28 cellular contexts compared by ENCODE assay signal in genomic region chr3:149844073-149844472, GRCh38. TPM values are rescaled to one million over a fixed set of nuclear protein-coding genes. Genes with fewer than 3 reads are reported as not detected.
DNase-seq lines count a peak whose midpoint lies in the region; ATAC-seq, FAIRE-seq and TF ChIP-seq lines count a peak whose summit lies in the region.
"Had no signal": no experiment of that assay in that cellular context is flagged by ENCODE, and none has a peak within 500 bp of the region (broad histone marks: within the 10 kb centered on the region; RNA-seq: fewer than 3 reads in every experiment).

No MANE protein-coding gene starts in this region.

- WGBS in endodermal cell (ENCODE audit: insufficient coverage in 1 of 2, insufficient read length in 1 of 2), 2 experiments, result 92 to 94% methylated on average over 2 of the region's 2 CpGs
- 83% methylated on average over 2 of the region's 2 CpGs for WGBS in HepG2 (ENCODE audit: low lambda C conversion rate)

- in situ Hi-C loops in HepG2 (cut with HindIII; ENCODE audit: extremely low pct_ligation_motif_present, low pct_unique_long_range_greater_than_20kb) (no loop called here), KBM-7 (cut with MboI; ENCODE audit: low pct_unique_long_range_greater_than_20kb, low sequenced_read_pairs) (no loop called here)

- H3K27ac ChIP-seq in endodermal cell (ENCODE audit: low read depth, low read length) (no peak overlapping the region), HepG2 (ENCODE audit: extremely low read length, insufficient read depth, low read length) (peak overlapping the region; percentile 59)
- H3K27ac ChIP-seq: BLaER1, HL-60 had no signal

- no peaks in the 10 kb centered on the region; the same call in 1 of the 2 replicates for H4K20me1 ChIP-seq in HepG2 (ENCODE audit: insufficient read depth, low read length)

- H3K79me2 ChIP-seq in HepG2 (ENCODE audit: insufficient read depth, low read length), result peaks cover 60% of the 10 kb centered on the region

- intact Hi-C loops in HepG2 (cut with micrococcal nuclease; ENCODE audit: unreplicated experiment), result no loop called here

- CTCF ChIA-PET in HepG2 (lab: Yijun Ruan, JAX; ENCODE audit: low intra/inter-chr PET ratio, low total read pairs), result no interaction called here

- H3K4me1 Mint-ChIP-seq in endodermal cell, result no peaks in the 10 kb centered on the region
- H3K4me1 Mint-ChIP-seq in progenitor cell of endocrine pancreas (ENCODE audit: low read depth), result peaks cover 20% of the 10 kb centered on the region

- H3K9me3 ChIP-seq in endodermal cell (ENCODE audit: control insufficient read depth, low read length) (no peaks in the 10 kb centered on the region), HepG2 (ENCODE audit: low read length) (peaks cover 4% of the 10 kb centered on the region; the same call in 1 of the 2 replicates)

- TF ChIP-seq CTCF in endodermal cell (conservative IDR thresholded peaks at IDR 0.05), result no peak
- no peak for TF ChIP-seq CTCF in HepG2 (CRISPR knock-in tag; IDR thresholded peaks at IDR 0.05)
- no peak for TF ChIP-seq CTCF in progenitor cell of endocrine pancreas (IDR thresholded peaks at IDR 0.05; ENCODE audit: unreplicated experiment)

- no peak for ATAC-seq in HepG2
- no peak for ATAC-seq in GM21367 (IDR thresholded peaks at IDR 0.05; ENCODE audit: unreplicated experiment)
- ATAC-seq: HCT116 had no signal

- H3K36me3 ChIP-seq in endodermal cell (ENCODE audit: control insufficient read depth, insufficient read depth, low read length), result peaks cover 7% of the 10 kb centered on the region
- peaks cover 0 to under 1% of the 10 kb centered on the region in 2 experiments; a peak in 3 of 5 replicates for H3K36me3 ChIP-seq in HepG2 (replicated peaks in 1 of 2; ENCODE audit: control insufficient read depth in 1 of 2, insufficient read depth in 2 of 2, low read length in 2 of 2)

- H3K27me3 Mint-ChIP-seq in endodermal cell (ENCODE audit: insufficient read depth) (no peaks in the 10 kb centered on the region), progenitor cell of endocrine pancreas (no peaks in the 10 kb centered on the region)
- H3K27me3 Mint-ChIP-seq: CD4-positive, CD25-positive, alpha-beta regulatory T cell had no signal

- no peak for TF ChIP-seq POLR2A in HepG2 (IDR thresholded peaks at IDR 0.05; ENCODE audit: insufficient read depth in 1 of 2, low read depth in 2 of 2, low read length in 2 of 2)

- peaks cover 6% of the 10 kb centered on the region for H3K9me3 Mint-ChIP-seq in endodermal cell
- H3K9me3 Mint-ChIP-seq in progenitor cell of endocrine pancreas (ENCODE audit: low read depth), result peaks cover 6% of the 10 kb centered on the region

- H3K4me3 Mint-ChIP-seq in endodermal cell, result no peak overlapping the region
- no peak overlapping the region for H3K4me3 Mint-ChIP-seq in progenitor cell of endocrine pancreas (ENCODE audit: low read depth)
- H3K4me3 Mint-ChIP-seq: CD4-positive, CD25-positive, alpha-beta regulatory T cell had no signal

- H3K4me1 ChIP-seq in endodermal cell (ENCODE audit: control insufficient read depth, insufficient read depth, low read length) (no peaks in the 10 kb centered on the region), HepG2 (ENCODE audit: insufficient read depth, low read length) (peaks cover 60% of the 10 kb centered on the region)
- H3K4me1 ChIP-seq: BLaER1 had no signal

- peak overlapping the region; percentile 50 for H3K27ac Mint-ChIP-seq in endodermal cell
- peak overlapping the region; percentile 23 for H3K27ac Mint-ChIP-seq in progenitor cell of endocrine pancreas

- peak; percentile 21 for DNase-seq in GM04504 (ENCODE audit: low read depth)
- no peak for DNase-seq in endodermal cell
- no peak for DNase-seq in HepG2 (ENCODE audit: low spot score)
- no peak for DNase-seq in progenitor cell of endocrine pancreas (ENCODE audit: low spot score, unreplicated experiment)
- no peak for DNase-seq in NCI-H1417 (lab: John Stamatoyannopoulos, UW)
- DNase-seq in KBM-7, result no peak
- DNase-seq in NCI-H82 treated with DMSO at 0.1 percent for 48 hours (lab: John Stamatoyannopoulos, UW; ENCODE audit: unreplicated experiment), result no peak
- DNase-seq: CD4-positive, CD25-positive, alpha-beta regulatory T cell; Kasumi-1; MV-4-11; NCI-H1105 treated with DMSO at 0.1 percent for 48 hours; NCI-H2029; NCI-H446 treated with DMSO at 0.1 percent for 48 hours; NCI-H526; NCI-H82; Right ventricle myocardium superior; RPMI8226 had no signal

- no TSS peak for BruUV-seq in HepG2 (replicated peaks; lab: Mats Ljungman, UMichigan)

- H3K27me3 ChIP-seq in endodermal cell (ENCODE audit: control insufficient read depth, insufficient read depth, low read length, poor library complexity, severe bottlenecking) (no peaks in the 10 kb centered on the region), HepG2 (ENCODE audit: control insufficient read depth in 1 of 2, insufficient read depth in 2 of 2, low read length in 2 of 2) (no peaks in the 10 kb centered on the region)
- H3K27me3 ChIP-seq: BLaER1 had no signal

- H3K4me2 ChIP-seq in HepG2 (ENCODE audit: low read depth, low read length), result peak overlapping the region; percentile 26
- H3K4me2 ChIP-seq: BLaER1 had no signal

- FAIRE-seq in HepG2 (lab: Jason Lieb, UNC), result no peak
- FAIRE-seq: D721Med, GM12892 had no signal

- no peak overlapping the region for H2AFZ ChIP-seq in HepG2 (ENCODE audit: low read length)

- no peak for TF ChIP-seq RAD21 in HepG2 (CRISPR knock-in tag; IDR thresholded peaks at IDR 0.05)

- H3K9ac ChIP-seq in endodermal cell (ENCODE audit: extremely low read depth, low read length, poor library complexity, severe bottlenecking) (no peak overlapping the region), HepG2 (ENCODE audit: insufficient read depth, low read depth, low read length) (no peak overlapping the region)
- H3K9ac ChIP-seq: BLaER1 had no signal

- H3K4me3 ChIP-seq in endodermal cell (ENCODE audit: low read length) (no peak overlapping the region), HepG2 (replicated peaks in 1 of 3; ENCODE audit: insufficient read depth in 1 of 3, low read depth in 2 of 3, low read length in 3 of 3) (no peak overlapping the region)
- H3K4me3 ChIP-seq: BLaER1 had no signal

- POLR2A ChIA-PET in HepG2 (lab: Yijun Ruan, JAX), result no interaction called here

- no peak for TF ChIP-seq EP300 in HepG2 (IDR thresholded peaks at IDR 0.05; ENCODE audit: low read depth in 2 of 2, low read length in 2 of 2)
- no peak for TF ChIP-seq EP300 in HepG2 (CRISPR knock-in tag; IDR thresholded peaks at IDR 0.05; ENCODE audit: borderline replicate concordance)

- H3K36me3 Mint-ChIP-seq in endodermal cell (ENCODE audit: low read depth) (peaks cover 10% of the 10 kb centered on the region), progenitor cell of endocrine pancreas (ENCODE audit: insufficient read depth) (peaks cover 9% of the 10 kb centered on the region)

RNA-seq across cellular contexts. Expression of gene RNF13, which starts 31.1 kb away (rescaled TPM):
- total RNA-seq in endodermal cell (10 to 100 TPM; 21.3 to 32.7 TPM), HepG2 (2016; rRNA removed; fragmentation: Illumina TruSeq; extraction: Trizol) (28.1 and 46.0 TPM in 2 replicates), progenitor cell of endocrine pancreas (29.8 and 31.1 TPM in 2 replicates)
- polyA plus RNA-seq in endodermal cell (2013, experiment 1 of 2), result 36.0 TPM
- 33.9 TPM for polyA plus RNA-seq in endodermal cell (2013, experiment 2 of 2)
- total RNA-seq in HepG2 (2016; cell fraction: cytosol; rRNA removed; fragmentation: Illumina TruSeq; extraction: Trizol; ENCODE audit: low read depth), result 217 and 228 TPM in 2 replicates
- 28.8 and 45.3 TPM in 2 replicates for total RNA-seq in HepG2 (2016; cell fraction: insoluble cytoplasmic fraction; rRNA removed; fragmentation: Illumina TruSeq; extraction: Trizol)
- total RNA-seq in HepG2 (2016; cell fraction: membrane; rRNA removed; fragmentation: Illumina TruSeq; extraction: Trizol), result 72.6 and 86.1 TPM in 2 replicates
- total RNA-seq in HepG2 (2016; cell fraction: nucleus; rRNA removed; fragmentation: Illumina TruSeq; extraction: Trizol), result 43.9 and 45.5 TPM in 2 replicates
- polyA plus RNA-seq in HepG2 (2011; rRNA removed), result 32.0 and 39.8 TPM in 2 replicates
- polyA plus RNA-seq in HepG2 (2011; cell fraction: cytosol; rRNA removed), result 21.6 and 31.0 TPM in 2 replicates
- 14.4 and 18.7 TPM in 2 replicates for polyA plus RNA-seq in HepG2 (2011; cell fraction: nucleus; rRNA removed)
- polyA plus RNA-seq in HepG2 (2012), result 37.4 and 44.5 TPM in 2 replicates
- polyA plus RNA-seq in HepG2 (2016; cell fraction: cytosol; fragmentation: Illumina TruSeq; extraction: Trizol; ENCODE audit: low read depth), result 6.6 and 7.0 TPM in 2 replicates
- 21.5 and 26.7 TPM in 2 replicates for polyA plus RNA-seq in HepG2 (2016; cell fraction: insoluble cytoplasmic fraction; fragmentation: Illumina TruSeq; extraction: Trizol; ENCODE audit: low read depth)
- 13.9 and 14.4 TPM in 2 replicates for polyA plus RNA-seq in HepG2 (2016; cell fraction: membrane; fragmentation: Illumina TruSeq; extraction: Trizol; ENCODE audit: low read depth)
- 51.2 and 51.6 TPM in 2 replicates for polyA plus RNA-seq in HepG2 (2016; cell fraction: nucleus; fragmentation: Illumina TruSeq; extraction: Trizol; ENCODE audit: insufficient read depth, low read depth)
- 50.9 and 117 TPM in 2 replicates for polyA minus RNA-seq in HepG2 (2011; rRNA and poly(A)+ RNA removed; ENCODE audit: low replicate concordance)
- 55.4 and 59.3 TPM in 2 replicates for polyA minus RNA-seq in HepG2 (2011; cell fraction: cytosol; rRNA and poly(A)+ RNA removed)
- polyA minus RNA-seq in HepG2 (2011; cell fraction: nucleus; rRNA and poly(A)+ RNA removed), result 74.9 and 95.4 TPM in 2 replicates

RNA-seq across cellular contexts. Expression of gene ANKUB1, which starts 51.7 kb away (rescaled TPM):
- not detected for total RNA-seq in endodermal cell
- polyA plus RNA-seq in endodermal cell (2013, experiment 1 of 2), result not detected
- not detected for polyA plus RNA-seq in endodermal cell (2013, experiment 2 of 2)
- total RNA-seq in HepG2 (2016; rRNA removed; fragmentation: Illumina TruSeq; extraction: Trizol), result not detected in 2 replicates
- total RNA-seq in HepG2 (2016; cell fraction: cytosol; rRNA removed; fragmentation: Illumina TruSeq; extraction: Trizol; ENCODE audit: low read depth), result not detected in 2 replicates
- total RNA-seq in HepG2 (2016; cell fraction: insoluble cytoplasmic fraction; rRNA removed; fragmentation: Illumina TruSeq; extraction: Trizol), result not detected in 2 replicates
- not detected in 2 replicates for total RNA-seq in HepG2 (2016; cell fraction: membrane; rRNA removed; fragmentation: Illumina TruSeq; extraction: Trizol)
- total RNA-seq in HepG2 (2016; cell fraction: nucleus; rRNA removed; fragmentation: Illumina TruSeq; extraction: Trizol), result not detected in 2 replicates
- polyA plus RNA-seq in HepG2 (2011; rRNA removed), result not detected in 2 replicates
- polyA plus RNA-seq in HepG2 (2011; cell fraction: cytosol; rRNA removed), result not detected in 2 replicates
- polyA plus RNA-seq in HepG2 (2011; cell fraction: nucleus; rRNA removed), result not detected in 2 replicates
- not detected in 2 replicates for polyA plus RNA-seq in HepG2 (2012)
- polyA plus RNA-seq in HepG2 (2016; cell fraction: cytosol; fragmentation: Illumina TruSeq; extraction: Trizol; ENCODE audit: low read depth), result not detected in 2 replicates
- not detected in 2 replicates for polyA plus RNA-seq in HepG2 (2016; cell fraction: insoluble cytoplasmic fraction; fragmentation: Illumina TruSeq; extraction: Trizol; ENCODE audit: low read depth)
- not detected in 2 replicates for polyA plus RNA-seq in HepG2 (2016; cell fraction: membrane; fragmentation: Illumina TruSeq; extraction: Trizol; ENCODE audit: low read depth)
- not detected in 2 replicates for polyA plus RNA-seq in HepG2 (2016; cell fraction: nucleus; fragmentation: Illumina TruSeq; extraction: Trizol; ENCODE audit: insufficient read depth, low read depth)
- 0.51 TPM in 1 of 2 replicates, not detected in the other for polyA minus RNA-seq in HepG2 (2011; rRNA and poly(A)+ RNA removed; ENCODE audit: low replicate concordance)
- polyA minus RNA-seq in HepG2 (2011; cell fraction: cytosol; rRNA and poly(A)+ RNA removed), result not detected in 2 replicates
- not detected in 2 replicates for polyA minus RNA-seq in HepG2 (2011; cell fraction: nucleus; rRNA and poly(A)+ RNA removed)
- total RNA-seq in progenitor cell of endocrine pancreas, result not detected in 2 replicates
- total RNA-seq: A172; CD4-positive, CD25-positive, alpha-beta regulatory T cell; Daoy; G401; H4; M059J; Right ventricle myocardium superior had no signal
- polyA plus RNA-seq: CD4-positive, CD25-positive, alpha-beta regulatory T cell had no signal
